In genomic region chr2:37344453-37345361, GRCh38 we compare ENCODE assay signal across 8 cellular contexts. TPM values are rescaled to one million over a fixed set of nuclear protein-coding genes. Genes with fewer than 3 reads are reported as not detected.
DNase-seq lines count a peak whose midpoint lies in the region; ATAC-seq and TF ChIP-seq lines count a peak whose summit lies in the region.

Gene QPCT, plus strand, starts transcription at chr2:37344630. Its CDS starts 102 bp downstream, at chr2:37344732.

- in situ Hi-C loops in GM23248 (cut with MboI) (no loop called here), Panc1 (cut with HindIII; ENCODE audit: low pct_unique_long_range_greater_than_20kb, low sequenced_read_pairs) (no loop called here)

- BruUV-seq in Panc1 (replicated peaks; lab: Mats Ljungman, UMichigan) = no TSS peak

- no peaks in the 10 kb centered on the region for H3K79me2 ChIP-seq in GM23248 (ENCODE audit: insufficient read depth)

- H3K4me2 ChIP-seq in BLaER1 treated with 17β-estradiol and CSF1 and Interleukin-3, amounts not matched to agents 10 nM and 100 nM = peak within 1 kb of the TSS; percentile 93 to 99 (median 98)
- H3K4me2 ChIP-seq in GM23248 (ENCODE audit: unreplicated experiment) = peak within 1 kb of the TSS; percentile 77

- H3K4me3 ChIP-seq in BLaER1 treated with 17β-estradiol and CSF1 and Interleukin-3, amounts not matched to agents 10 nM and 100 nM = peak within 1 kb of the TSS; percentile 56 to 74 (median 63)
- H3K4me3 ChIP-seq in GM23248 = peak within 1 kb of the TSS; percentile 79
- H3K4me3 ChIP-seq in Panc1 (ENCODE audit: low read depth in 2 of 2, low read length in 2 of 2) = peak within 1 kb of the TSS; percentile 42 to 63
- H3K4me3 ChIP-seq in prostate gland = peak within 1 kb of the TSS; percentile 45 to 58

- POLR2A ChIA-PET in Panc1 (lab: Charles Lee) = no interaction called here

- H3K27me3 ChIP-seq in BLaER1 treated with 17β-estradiol and CSF1 and Interleukin-3, amounts not matched to agents 10 nM and 100 nM = peaks cover 5 to 51% (median 37%) of the 10 kb centered on the region in 11 experiments; a peak in 20 of 22 replicates
- no peaks in the 10 kb centered on the region for H3K27me3 ChIP-seq in GM23248 (replicated peaks; ENCODE audit: insufficient read depth)
- H3K27me3 ChIP-seq in Panc1 (ENCODE audit: control insufficient read depth, insufficient read depth, low read length) = no peaks in the 10 kb centered on the region; the same call in none of the 2 replicates
- no peaks in the 10 kb centered on the region for H3K27me3 ChIP-seq in prostate gland (replicated peaks; ENCODE audit: insufficient read depth)

- CTCF ChIA-PET in Panc1 (lab: Charles Lee) = no interaction called here

- peaks cover 44 to 55% (median 48%) of the 10 kb centered on the region in 10 experiments for H3K4me1 ChIP-seq in BLaER1 treated with 17β-estradiol and CSF1 and Interleukin-3, amounts not matched to agents 10 nM and 100 nM
- H3K4me1 ChIP-seq in GM23248 (ENCODE audit: insufficient read depth) (peaks cover 23% of the 10 kb centered on the region), Panc1 (ENCODE audit: control insufficient read depth, insufficient read depth, low read length) (0 out of 2 replicates have a peak, but pooled peaks cover 2% of the 10 kb centered on the region), prostate gland (replicated peaks) (no peaks in the 10 kb centered on the region)

- H3K9me3 ChIP-seq in BLaER1 treated with 17β-estradiol and CSF1 and Interleukin-3, amounts not matched to agents 10 nM and 100 nM (replicated peaks in 1 of 11) = no peaks in the 10 kb centered on the region
- H3K9me3 ChIP-seq in GM23248 (ENCODE audit: low read depth) (no peaks in the 10 kb centered on the region), Panc1 (ENCODE audit: control insufficient read depth, insufficient read depth, low read depth, low read length) (no peaks in the 10 kb centered on the region), prostate gland (no peaks in the 10 kb centered on the region)

- no peak for TF ChIP-seq CTCF in Panc1 (IDR thresholded peaks at IDR 0.05)
- TF ChIP-seq CTCF in prostate gland (IDR thresholded peaks at IDR 0.05) = no peak

- no peaks in the 10 kb centered on the region for H4K20me1 ChIP-seq in BLaER1 treated with 17β-estradiol and CSF1 and Interleukin-3, amounts not matched to agents 10 nM and 100 nM
- no peaks in the 10 kb centered on the region for H4K20me1 ChIP-seq in GM23248 (ENCODE audit: insufficient read depth)

- peak within 1 kb of the TSS in 10 of 11 experiments; percentile 27 to 79 (median 50); a peak in 17 of 22 replicates for H3K27ac ChIP-seq in BLaER1 treated with 17β-estradiol and CSF1 and Interleukin-3, amounts not matched to agents 10 nM and 100 nM
- H3K27ac ChIP-seq in GM23248 (peak within 1 kb of the TSS; percentile 56), Panc1 (ENCODE audit: low read length) (no peak within 1 kb of the TSS), prostate gland (peak within 1 kb of the TSS; percentile 54 to 73)

- no peaks in the 10 kb centered on the region for H3K36me3 ChIP-seq in BLaER1 treated with 17β-estradiol and CSF1 and Interleukin-3, amounts not matched to agents 10 nM and 100 nM
- H3K36me3 ChIP-seq in GM23248 (ENCODE audit: low read depth) = no peaks in the 10 kb centered on the region
- H3K36me3 ChIP-seq in Panc1 (ENCODE audit: control insufficient read depth, insufficient read depth, low read length) = no peaks in the 10 kb centered on the region
- H3K36me3 ChIP-seq in prostate gland = no peaks in the 10 kb centered on the region

- H3F3A ChIP-seq in GM23248 (ENCODE audit: insufficient read depth) = peaks cover 16% of the 10 kb centered on the region

- intact Hi-C loops in Panc1 (cut with micrococcal nuclease; ENCODE audit: unreplicated experiment) = no loop called here
- intact Hi-C loops in Right ventricle myocardium superior (cut with DNase I) = no loop called here
- intact Hi-C loops in prostate gland (cut with DNase I) = no loop called here

- peak within 1 kb of the TSS; percentile 92 for H2AFZ ChIP-seq in GM23248

- TF ChIP-seq POLR2A in prostate gland (IDR thresholded peaks at IDR 0.05) = no peak

- DNase-seq in GM23248 = peak; percentile 80
- no peak for DNase-seq in Panc1 (ENCODE audit: low read depth, low spot score)
- peak; percentile 57 for DNase-seq in activated naive CD4-positive, alpha-beta T cell treated with Interleukin-2 at 50 U/mL for 16 hours
- DNase-seq in Right ventricle myocardium superior = peak; percentile 72
- peak; percentile 10 for DNase-seq in prostate gland (ENCODE audit: low spot score)
- DNase-seq in LoVo (ENCODE audit: low spot score) = no peak
- DNase-seq in SHP77 (lab: John Stamatoyannopoulos, UW) = no peak

- peak within 1 kb of the TSS; percentile 1 to 74 (median 67); a peak in 21 of 22 replicates for H3K9ac ChIP-seq in BLaER1 treated with 17β-estradiol and CSF1 and Interleukin-3, amounts not matched to agents 10 nM and 100 nM
- H3K9ac ChIP-seq in GM23248 = peak within 1 kb of the TSS; percentile 73

- no peaks in the 10 kb centered on the region for H3K9me2 ChIP-seq in GM23248 (ENCODE audit: insufficient read depth)

- WGBS in GM23248 (ENCODE audit: low coverage in 1 of 2, low lambda C conversion rate in 2 of 2, missing lambda C conversion rate in 2 of 2), 2 experiments = 1% methylated on average over 62 to 68 of the region's 73 CpGs
- WGBS in prostate gland = 1% methylated on average over 67 of the region's 73 CpGs

- ATAC-seq in Panc1 = peak; percentile 84
- ATAC-seq in Right ventricle myocardium superior (ENCODE audit: poor library complexity) = peak; percentile 76

RNA-seq across cellular contexts. Expression of gene QPCT, which starts in this region (rescaled TPM):
- 37.4 and 37.5 TPM in 2 replicates for total RNA-seq in GM23248 (2014; rRNA removed; shearing (Covaris generic))
- polyA plus RNA-seq in GM23248 (2016; fragmentation: Nextera tagmentation; extraction: Ambion mirVana) = 48.5 and 51.4 TPM in 2 replicates
- total RNA-seq in Panc1 (2021; ENCODE audit: unreplicated experiment) (2.3 TPM), Right ventricle myocardium superior (1.2 TPM), prostate gland (10 to 100 TPM in 1 of 2 donors, 1 to 10 TPM in 1; 5.3 to 11.7 TPM)
- polyA plus RNA-seq in Panc1 (2012; ENCODE audit: insufficient read length) = 2.2 TPM

Comparison
In these comparisons a context has a peak if more than half of its experiments do, and no peak if none do; other contexts are left out.
1. DNase-seq: peak in GM23248 (single experiment), activated naive CD4-positive, alpha-beta T cell treated with Interleukin-2 at 50 U/mL for 16 hours (single experiment), Right ventricle myocardium superior (single experiment) and prostate gland (single experiment); none in Panc1 (single experiment), LoVo (single experiment) and SHP77 (0 of 2).
2. Peak in every context shown above with its lines, with median percentiles within 50 percentile points of each other: H3K4me3 ChIP-seq.